11 cellular contexts compared by ENCODE assay signal in the genomic region with DNA sequence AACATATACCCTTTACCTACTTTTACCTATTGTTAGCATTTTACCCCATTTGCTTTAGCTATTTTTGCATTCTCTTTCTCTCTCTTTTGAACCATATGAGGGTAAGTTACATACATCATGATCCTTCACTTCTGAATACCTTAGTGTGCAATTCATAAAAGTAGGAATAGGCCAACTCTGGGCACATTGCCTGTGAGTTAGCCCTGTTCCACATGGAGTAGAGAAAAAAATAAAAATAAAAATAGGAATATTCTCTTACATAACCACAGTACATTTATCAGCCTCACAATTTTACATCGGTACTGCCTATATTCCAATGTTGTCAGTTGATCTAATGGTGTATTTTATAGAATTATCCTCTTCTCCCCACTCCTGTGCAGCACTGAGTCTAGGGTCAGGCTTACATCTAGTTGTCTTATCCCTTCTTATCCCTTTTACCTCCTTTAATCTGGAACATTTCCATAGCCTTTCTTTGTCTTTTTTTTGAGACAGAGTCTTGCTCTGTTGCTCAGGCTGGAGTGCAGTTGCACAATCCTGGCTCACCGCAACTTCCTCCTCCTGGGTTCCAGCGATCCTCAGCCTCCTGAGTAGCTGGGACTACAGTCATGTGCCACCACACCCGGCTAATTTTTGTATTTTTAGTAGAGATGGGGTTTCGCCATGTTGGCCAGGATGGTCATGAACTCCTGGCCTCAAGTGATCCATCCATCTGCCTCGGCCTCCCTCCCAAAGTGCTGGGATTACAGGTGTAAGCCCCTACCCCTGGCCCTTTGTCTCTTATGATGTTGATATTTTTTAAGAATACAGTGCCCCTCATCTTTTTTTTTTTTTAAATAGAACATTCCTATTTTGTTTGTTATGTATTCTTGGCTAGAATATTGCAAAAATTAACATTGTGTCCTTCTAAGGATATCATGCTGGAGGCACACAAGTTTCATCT. TPM values are rescaled to one million over a fixed set of nuclear protein-coding genes. Genes with fewer than 3 reads are reported as not detected.
DNase-seq lines count a peak whose midpoint lies in the region; ATAC-seq and TF ChIP-seq lines count a peak whose summit lies in the region.
"Had no signal": no experiment of that assay in that cellular context is flagged by ENCODE, and none has a peak within 500 bp of the region (broad histone marks: within the 10 kb centered on the region; RNA-seq: fewer than 3 reads in every experiment).

No MANE protein-coding gene starts in this region.

- dilution Hi-C loops in mammary epithelial cell (cut with HindIII; ENCODE audit: low sequenced_read_pairs) = no loop called here

- peaks cover 8% of the 10 kb centered on the region for H3K4me1 Mint-ChIP-seq in activated CD8-positive, alpha-beta T cell treated with anti-CD3 and anti-CD28 coated beads, Interleukin-2, amount 10 ng/mL, durations not matched to agents 7 days and 5 days (ENCODE audit: low read depth)

- 49% methylated on average over 6 of the region's 6 CpGs for WGBS in mammary epithelial cell (ENCODE audit: low coverage, missing lambda C conversion rate)

- H4K20me1 ChIP-seq in mammary epithelial cell (ENCODE audit: insufficient read depth, low read length) = no peaks in the 10 kb centered on the region

- intact Hi-C loops in mammary epithelial cell (cut with micrococcal nuclease) = loop anchor here (2.0 kb wide), 1 partner anchor 13 kb away; no protein-coding TSS in a partner anchor
- intact Hi-C loops in left lung (cut with DNase I) = no loop called here

- CTCF ChIA-PET in mammary epithelial cell (lab: Charles Lee; ENCODE audit: low non-redundant PET) = no interaction called here
- CTCF ChIA-PET in activated CD8-positive, alpha-beta T cell treated with anti-CD3 and anti-CD28 coated beads, Interleukin-2, amount 10 ng/mL, durations not matched to agents 7 days and 5 days (lab: Charles Lee) = interaction anchor here (1.0 to 2.3 kb wide), 3 partner anchors 11 to 35 kb away, joined by 3 to 5 read pairs (median 4); partner anchors contain the start of gene SLC30A1

- H3K27ac ChIP-seq in mammary epithelial cell (ENCODE audit: insufficient read depth, low read depth, low read length) (no peak overlapping the region), left lung (peak overlapping the region; percentile 55 to 79), thoracic aorta (peak overlapping the region; percentile 38 to 68)

- peak; percentile 71 for DNase-seq in LHCN-M2 (ENCODE audit: low read depth)
- peak; percentile 26 for DNase-seq in mammary epithelial cell
- DNase-seq in left lung = peak; percentile 91 to 92
- DNase-seq in thoracic aorta (ENCODE audit: low spot score) = no peak
- no peak for DNase-seq in activated CD8-positive, alpha-beta T cell treated with anti-CD3 and anti-CD28 coated beads, Interleukin-2, amount 10 ng/mL, durations not matched to agents 7 days and 5 days
- no peak for DNase-seq in T-helper 2 cell
- DNase-seq: KG1, PC-3 had no signal

- in situ Hi-C loops in mammary epithelial cell (cut with MboI; ENCODE audit: low sequenced_read_pairs in 2 of 2) = no loop called here

- H3K36me3 Mint-ChIP-seq in activated CD8-positive, alpha-beta T cell treated with anti-CD3 and anti-CD28 coated beads, Interleukin-2, amount 10 ng/mL, durations not matched to agents 7 days and 5 days (ENCODE audit: low read depth) = no peaks in the 10 kb centered on the region

- peak; percentile 93 for ATAC-seq in left lung
- peak; percentile 45 for ATAC-seq in thoracic aorta (ENCODE audit: insufficient number of reproducible peaks, low FRiP score, low read depth)
- ATAC-seq in HG02840 (IDR thresholded peaks at IDR 0.05; ENCODE audit: low FRiP score, unreplicated experiment) = no peak
- no peak for ATAC-seq in activated CD8-positive, alpha-beta T cell treated with anti-CD3 and anti-CD28 coated beads, Interleukin-2, amount 10 ng/mL, durations not matched to agents 7 days and 5 days
- ATAC-seq in GM18858 (IDR thresholded peaks at IDR 0.05; ENCODE audit: unreplicated experiment) = no peak
- ATAC-seq: PC-3 had no signal

- no peak overlapping the region for H3K4me2 ChIP-seq in mammary epithelial cell (ENCODE audit: insufficient read depth, low read depth, low read length)

- H3K4me3 Mint-ChIP-seq in activated CD8-positive, alpha-beta T cell treated with anti-CD3 and anti-CD28 coated beads, Interleukin-2, amount 10 ng/mL, durations not matched to agents 7 days and 5 days = no peak overlapping the region
- H3K4me3 Mint-ChIP-seq: neural crest cell had no signal

- peaks cover 18% of the 10 kb centered on the region for H3K27me3 Mint-ChIP-seq in activated CD8-positive, alpha-beta T cell treated with anti-CD3 and anti-CD28 coated beads, Interleukin-2, amount 10 ng/mL, durations not matched to agents 7 days and 5 days (ENCODE audit: low read depth)

- H3K27ac Mint-ChIP-seq in activated CD8-positive, alpha-beta T cell treated with anti-CD3 and anti-CD28 coated beads, Interleukin-2, amount 10 ng/mL, durations not matched to agents 7 days and 5 days = no peak overlapping the region

- TF ChIP-seq CTCF in mammary epithelial cell (conservative IDR thresholded peaks at IDR 0.05 in 1 of 2, IDR thresholded peaks at IDR 0.05 in 1 of 2; ENCODE audit: extremely low read depth in 1 of 2, insufficient read depth in 1 of 2, low read depth in 1 of 2, low read length in 2 of 2) = no peak
- TF ChIP-seq CTCF in left lung (IDR thresholded peaks at IDR 0.05) = no peak
- no peak for TF ChIP-seq CTCF in thoracic aorta (IDR thresholded peaks at IDR 0.05)

- H3K79me2 ChIP-seq in mammary epithelial cell (ENCODE audit: insufficient read depth, low read length) = no peaks in the 10 kb centered on the region

- H3K9me3 ChIP-seq in mammary epithelial cell (replicated peaks; ENCODE audit: insufficient read depth, low read length) = no peaks in the 10 kb centered on the region
- no peaks in the 10 kb centered on the region for H3K9me3 ChIP-seq in left lung
- no peaks in the 10 kb centered on the region for H3K9me3 ChIP-seq in thoracic aorta

- H3K27me3 ChIP-seq in mammary epithelial cell (ENCODE audit: insufficient read depth, low read length) (no peaks in the 10 kb centered on the region), left lung (no peaks in the 10 kb centered on the region), thoracic aorta (replicated peaks; ENCODE audit: insufficient read depth) (no peaks in the 10 kb centered on the region)

- H3K9ac ChIP-seq in mammary epithelial cell (ENCODE audit: insufficient read depth, low read length) = no peak overlapping the region

- no peak overlapping the region for H3K4me3 ChIP-seq in mammary epithelial cell (replicated peaks in 1 of 3; ENCODE audit: insufficient read depth in 1 of 3, low read depth in 2 of 3, low read length in 3 of 3)
- H3K4me3 ChIP-seq in left lung = no peak overlapping the region
- no peak overlapping the region for H3K4me3 ChIP-seq in thoracic aorta

- BruUV-seq in mammary epithelial cell (replicated peaks; lab: Mats Ljungman, UMichigan) = no TSS peak

- H2AFZ ChIP-seq in mammary epithelial cell (ENCODE audit: low read depth, low read length) = peak overlapping the region; percentile 4

- H3K36me3 ChIP-seq in mammary epithelial cell (ENCODE audit: insufficient read depth, low read length) = no peaks in the 10 kb centered on the region
- no peaks in the 10 kb centered on the region for H3K36me3 ChIP-seq in left lung
- no peaks in the 10 kb centered on the region for H3K36me3 ChIP-seq in thoracic aorta

- H3K4me1 ChIP-seq in mammary epithelial cell (ENCODE audit: insufficient read depth, low read length) (peaks cover 35% of the 10 kb centered on the region), left lung (peaks cover 6 to 38% of the 10 kb centered on the region in 2 donors), thoracic aorta (ENCODE audit: control insufficient read depth in 1 of 2, low read depth in 2 of 2) (peaks cover 6 to 36% of the 10 kb centered on the region in 2 donors)

- POLR2A ChIA-PET in activated CD8-positive, alpha-beta T cell treated with anti-CD3 and anti-CD28 coated beads, Interleukin-2, amount 10 ng/mL, durations not matched to agents 7 days and 5 days (lab: Charles Lee) = no interaction called here

- no peaks in the 10 kb centered on the region for H3K9me3 Mint-ChIP-seq in activated CD8-positive, alpha-beta T cell treated with anti-CD3 and anti-CD28 coated beads, Interleukin-2, amount 10 ng/mL, durations not matched to agents 7 days and 5 days (ENCODE audit: insufficient read depth)
- H3K9me3 Mint-ChIP-seq: neural crest cell had no signal

RNA-seq across cellular contexts. Expression of gene SLC30A1, which starts 11.1 kb away (rescaled TPM):
- total RNA-seq in LHCN-M2 (2014; rRNA removed) = 15.5 and 17.0 TPM in 2 replicates
- 5.5 TPM for polyA plus RNA-seq in LHCN-M2 (2012)
- 10 to 100 TPM; 30.2 to 63.0 TPM for total RNA-seq in mammary epithelial cell
- polyA plus RNA-seq in mammary epithelial cell = 6.6 TPM
- 18.0 TPM for polyA minus RNA-seq in mammary epithelial cell
- total RNA-seq in left lung = 10 to 100 TPM; 22.2 to 37.7 TPM
- 10 to 100 TPM in 1 of 2 donors, 1 to 10 TPM in 1; 8.8 to 23.9 TPM for total RNA-seq in thoracic aorta
- 10 to 100 TPM; 14.5 to 15.6 TPM for total RNA-seq in activated CD8-positive, alpha-beta T cell treated with anti-CD3 and anti-CD28 coated beads, Interleukin-2, amount 10 ng/mL, durations not matched to agents 7 days and 5 days

Comparison
In these comparisons a context has a peak if more than half of its experiments do, and no peak if none do; other contexts are left out.
1. DNase-seq: peak in LHCN-M2 (single experiment), mammary epithelial cell (single experiment) and left lung (2 of 2); none in thoracic aorta (single experiment), activated CD8-positive, alpha-beta T cell treated with anti-CD3 and anti-CD28 coated beads, Interleukin-2, amount 10 ng/mL, durations not matched to agents 7 days and 5 days (single experiment) and T-helper 2 cell (0 of 5).
2. ATAC-seq: peak in left lung (single experiment) and thoracic aorta (single experiment); none in HG02840 (single experiment), activated CD8-positive, alpha-beta T cell treated with anti-CD3 and anti-CD28 coated beads, Interleukin-2, amount 10 ng/mL, durations not matched to agents 7 days and 5 days (single experiment) and GM18858 (single experiment).